ENCODE assay signal across 7 cellular contexts in the genomic region with DNA sequence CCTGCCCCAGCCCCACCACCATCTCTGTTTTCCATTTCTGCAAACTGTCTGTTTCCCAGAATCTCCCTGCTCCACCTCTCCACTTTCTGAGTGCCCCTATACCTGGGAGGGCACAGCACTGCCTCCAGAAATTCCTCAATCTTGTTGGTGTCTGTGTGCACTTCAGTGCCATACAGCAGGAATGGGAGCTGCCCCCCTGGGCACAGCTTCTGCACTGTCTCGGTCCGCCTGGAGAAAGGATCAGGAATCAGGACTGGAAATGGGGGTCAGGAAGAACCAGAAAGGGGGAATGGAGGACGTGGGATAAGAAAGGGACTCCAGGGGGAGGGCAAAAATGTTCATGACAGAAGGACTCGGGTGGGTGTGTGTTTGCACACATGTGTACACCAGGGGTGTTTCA. TPM values are rescaled to one million over a fixed set of nuclear protein-coding genes. Genes with fewer than 3 reads are reported as not detected.
DNase-seq lines count a peak whose midpoint lies in the region; ATAC-seq and TF ChIP-seq lines count a peak whose summit lies in the region.
"Had no signal": no experiment of that assay in that cellular context is flagged by ENCODE, and none has a peak within 500 bp of the region (broad histone marks: within the 10 kb centered on the region; RNA-seq: fewer than 3 reads in every experiment).

No MANE protein-coding gene starts in this region.

- no peak overlapping the region for H2BK120ac ChIP-seq in IMR-90 (ENCODE audit: low read depth, low read length)

- H3K9ac ChIP-seq in IMR-90 (ENCODE audit: low read depth, low read length) = peak overlapping the region; percentile 98; the same call in 1 of the 2 replicates
- no peak overlapping the region for H3K9ac ChIP-seq in rectal smooth muscle tissue (ENCODE audit: low read length)

- H4K8ac ChIP-seq in IMR-90 (ENCODE audit: low read depth in 2 of 2, low read length in 2 of 2) = peak overlapping the region; percentile 33 to 74; a peak in 1 of 4 replicates

- ATAC-seq in IMR-90 (ENCODE audit: low read depth) (no peak), HG03354 (IDR thresholded peaks at IDR 0.05; ENCODE audit: poor library complexity, severe bottlenecking, unreplicated experiment) (no peak)
- ATAC-seq: left lobe of liver had no signal

- H4K5ac ChIP-seq in IMR-90 (ENCODE audit: low read depth, low read length) = no peak overlapping the region

- peaks cover 38% of the 10 kb centered on the region for H4K20me1 ChIP-seq in IMR-90 (ENCODE audit: insufficient read depth, low read length)

- H3K9me3 ChIP-seq in IMR-90 (ENCODE audit: control insufficient read depth, insufficient read depth, low read length) = no peaks in the 10 kb centered on the region

- H3K14ac ChIP-seq in IMR-90 (replicated peaks; ENCODE audit: low read depth, low read length) = peak overlapping the region; percentile 98

- DNase-seq in IMR-90 (no peak), brain microvascular endothelial cell (no peak), dedifferentiated amniotic fluid mesenchymal stem cell (ENCODE audit: extremely low spot score) (no peak), NCI-H1417 treated with DMSO at 0.1 percent for 48 hours (lab: John Stamatoyannopoulos, UW) (no peak)

- CTCF ChIA-PET in IMR-90 (lab: Yijun Ruan, JAX) = no interaction called here

- H3K56ac ChIP-seq in IMR-90 (ENCODE audit: extremely low read depth, insufficient read depth, low read length) = no peak overlapping the region

- no TSS peak for BruUV-seq in IMR-90 (replicated peaks; lab: Mats Ljungman, UMichigan)

- peaks cover 6 to 71% of the 10 kb centered on the region in 2 experiments; a peak in 3 of 4 replicates for H3K79me1 ChIP-seq in IMR-90 (ENCODE audit: low read depth in 1 of 2, low read length in 2 of 2)

- no peak overlapping the region for H2BK15ac ChIP-seq in IMR-90 (ENCODE audit: low read depth, low read length)

- peak overlapping the region; percentile 98 for H2AK5ac ChIP-seq in IMR-90 (ENCODE audit: low read depth, low read length)

- peaks cover 10% of the 10 kb centered on the region for H3K9me1 ChIP-seq in IMR-90 (ENCODE audit: insufficient read depth, low read length)

- H2AK9ac ChIP-seq in IMR-90 (replicated peaks; ENCODE audit: low read depth, low read length, poor library complexity) = peak overlapping the region; percentile 100

- H4K91ac ChIP-seq in IMR-90 (ENCODE audit: insufficient read depth, low read depth, low read length) = no peak overlapping the region

- no peaks in the 10 kb centered on the region for H3K27me3 ChIP-seq in IMR-90 (ENCODE audit: control insufficient read depth, insufficient read depth, low read length)
- no peaks in the 10 kb centered on the region for H3K27me3 ChIP-seq in brain microvascular endothelial cell (replicated peaks)
- no peaks in the 10 kb centered on the region for H3K27me3 ChIP-seq in rectal smooth muscle tissue (ENCODE audit: control insufficient read depth, insufficient read depth, low read length)

- H3K4me3 ChIP-seq in IMR-90 (ENCODE audit: insufficient read depth, low read depth, low read length) (no peak overlapping the region), brain microvascular endothelial cell (ENCODE audit: low read depth, low read length) (peak overlapping the region; percentile 96), rectal smooth muscle tissue (ENCODE audit: low read length) (peak overlapping the region; percentile 98)

- no peak overlapping the region for H3K18ac ChIP-seq in IMR-90 (ENCODE audit: low read depth, low read length)

- peak overlapping the region; percentile 81; the same call in 1 of the 2 replicates for H3K23ac ChIP-seq in IMR-90 (ENCODE audit: low read depth, low read length)

- TF ChIP-seq CTCF in IMR-90 (conservative IDR thresholded peaks at IDR 0.05; ENCODE audit: low read depth, low read length) (no peak), brain microvascular endothelial cell (IDR thresholded peaks at IDR 0.05; ENCODE audit: low read depth, low read length, missing control alignments) (no peak)

- H2AFZ ChIP-seq in IMR-90 (replicated peaks; ENCODE audit: low read length, poor library complexity) = no peak overlapping the region

- no peak for TF ChIP-seq RAD21 in IMR-90 (IDR thresholded peaks at IDR 0.05; ENCODE audit: low read length)

- intact Hi-C loops in IMR-90 (cut with micrococcal nuclease) = no loop called here

- dilution Hi-C loops in IMR-90 (cut with HindIII; ENCODE audit: low sequenced_read_pairs, unreplicated experiment) = no loop called here

- in situ Hi-C loops in IMR-90 (cut with MboI; ENCODE audit: low sequenced_read_pairs) = no loop called here
- in situ Hi-C loops in brain microvascular endothelial cell (cut with HindIII; ENCODE audit: low pct_ligation_motif_present, low sequenced_read_pairs) = no loop called here

- POLR2A ChIA-PET in IMR-90 (lab: Charles Lee; ENCODE audit: unreplicated experiment) = interaction anchor here (0.5 kb wide), 1 partner anchor 10 kb away, joined by 3 read pairs; no protein-coding TSS in a partner anchor

- H2BK20ac ChIP-seq in IMR-90 (ENCODE audit: low read depth, low read length) = no peak overlapping the region

- H3K27ac ChIP-seq in IMR-90 (ENCODE audit: insufficient read depth, low read length) (peak overlapping the region; percentile 94), brain microvascular endothelial cell (no peak overlapping the region), rectal smooth muscle tissue (ENCODE audit: low read depth, low read length) (no peak overlapping the region)

- peak overlapping the region; percentile 96; the same call in 1 of the 2 replicates for H3K4me2 ChIP-seq in IMR-90 (ENCODE audit: low read depth, low read length)

- H3K4me1 ChIP-seq in IMR-90 (ENCODE audit: control insufficient read depth, insufficient read depth, low read length) = peaks cover 18% of the 10 kb centered on the region
- peaks cover 11% of the 10 kb centered on the region for H3K4me1 ChIP-seq in rectal smooth muscle tissue (ENCODE audit: control insufficient read depth, insufficient read depth, low read length)

- no peak for TF ChIP-seq POLR2A in IMR-90 (IDR thresholded peaks at IDR 0.05; ENCODE audit: low read depth, low read length)

- WGBS in IMR-90 (ENCODE audit: extremely low coverage in 2 of 2, insufficient read length in 1 of 2), 2 experiments = 94% methylated on average over 4 of the region's 4 CpGs; no CpG with 5 or more reads in 1 of the 2 experiments

- peak overlapping the region; percentile 98; the same call in 1 of the 2 replicates for H3K4ac ChIP-seq in IMR-90 (ENCODE audit: low read depth, low read length)

- peak overlapping the region; percentile 99 for H2BK5ac ChIP-seq in IMR-90 (ENCODE audit: low read depth, low read length, poor library complexity, severe bottlenecking)

- H3K36me3 ChIP-seq in IMR-90 (ENCODE audit: control insufficient read depth, insufficient read depth, low read length) = peaks cover 30% of the 10 kb centered on the region
- peaks cover 39% of the 10 kb centered on the region for H3K36me3 ChIP-seq in brain microvascular endothelial cell (replicated peaks)
- H3K36me3 ChIP-seq in rectal smooth muscle tissue (ENCODE audit: control insufficient read depth, insufficient read depth, low read length) = peaks cover 24% of the 10 kb centered on the region

TF ChIP-seq in IMR-90, 13 proteins besides CTCF, POLR2A, EP300 and RAD21 (continues in another document):
- TF ChIP-seq, protein P1, sequence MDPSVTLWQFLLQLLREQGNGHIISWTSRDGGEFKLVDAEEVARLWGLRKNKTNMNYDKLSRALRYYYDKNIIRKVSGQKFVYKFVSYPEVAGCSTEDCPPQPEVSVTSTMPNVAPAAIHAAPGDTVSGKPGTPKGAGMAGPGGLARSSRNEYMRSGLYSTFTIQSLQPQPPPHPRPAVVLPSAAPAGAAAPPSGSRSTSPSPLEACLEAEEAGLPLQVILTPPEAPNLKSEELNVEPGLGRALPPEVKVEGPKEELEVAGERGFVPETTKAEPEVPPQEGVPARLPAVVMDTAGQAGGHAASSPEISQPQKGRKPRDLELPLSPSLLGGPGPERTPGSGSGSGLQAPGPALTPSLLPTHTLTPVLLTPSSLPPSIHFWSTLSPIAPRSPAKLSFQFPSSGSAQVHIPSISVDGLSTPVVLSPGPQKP (IDR thresholded peaks at IDR 0.05; ENCODE audit: borderline replicate concordance, low read depth, low read length) = no peak
- TF ChIP-seq NFE2L2 (IDR thresholded peaks at IDR 0.05; ENCODE audit: low read depth, low read length) = no peak
- TF ChIP-seq RCOR1 (IDR thresholded peaks at IDR 0.05; ENCODE audit: insufficient replicate concordance, low read length) = no peak
- no peak for TF ChIP-seq MXI1 (IDR thresholded peaks at IDR 0.05; ENCODE audit: borderline replicate concordance, low read depth, low read length)
- TF ChIP-seq RFX5 (IDR thresholded peaks at IDR 0.05; ENCODE audit: low read depth, low read length) = no peak
- no peak for TF ChIP-seq FOS (IDR thresholded peaks at IDR 0.05; ENCODE audit: low read depth, low read length)
- TF ChIP-seq MAFK (IDR thresholded peaks at IDR 0.05; ENCODE audit: low read depth, low read length) = no peak
- no peak for TF ChIP-seq MAZ (IDR thresholded peaks at IDR 0.05; ENCODE audit: borderline replicate concordance, low read depth, low read length)
- no peak for TF ChIP-seq SMC3 (IDR thresholded peaks at IDR 0.05; ENCODE audit: low read depth, low read length)
- TF ChIP-seq CEBPB (IDR thresholded peaks at IDR 0.05; ENCODE audit: low read depth, low read length) = no peak
- TF ChIP-seq CHD1 (IDR thresholded peaks at IDR 0.05; ENCODE audit: low read depth, low read length) = no peak

RNA-seq across cellular contexts. Expression of a gene that starts 2.6 kb away (rescaled TPM):
- total RNA-seq in IMR-90 (2012; rRNA removed) = 992 and 1,185 TPM in 2 replicates
- polyA plus RNA-seq in IMR-90 (2012; rRNA removed) = 692 and 706 TPM in 2 replicates
- polyA plus RNA-seq in IMR-90 (2012; cell fraction: cytosol; rRNA removed) = 504 and 583 TPM in 2 replicates
- 164 and 178 TPM in 2 replicates for polyA plus RNA-seq in IMR-90 (2012; cell fraction: nucleus; rRNA removed; ENCODE audit: low replicate concordance)

RNA-seq across cellular contexts. Expression of a gene that starts 4.6 kb away (rescaled TPM):
- 40.0 and 40.7 TPM in 2 replicates for total RNA-seq in IMR-90 (2012; rRNA removed)
- polyA plus RNA-seq in IMR-90 (2012; rRNA removed) = 57.9 and 58.4 TPM in 2 replicates
- polyA plus RNA-seq in IMR-90 (2012; cell fraction: cytosol; rRNA removed) = 82.7 and 118 TPM in 2 replicates
- polyA plus RNA-seq in IMR-90 (2012; cell fraction: nucleus; rRNA removed; ENCODE audit: low replicate concordance) = 29.0 and 72.3 TPM in 2 replicates

RNA-seq across cellular contexts. Expression of a gene that starts 6.1 kb away (rescaled TPM):
- total RNA-seq in IMR-90 (2012; rRNA removed) = 4.7 and 5.6 TPM in 2 replicates
- polyA plus RNA-seq in IMR-90 (2012; rRNA removed) = 14.5 and 15.7 TPM in 2 replicates
- 2.4 and 9.8 TPM in 2 replicates for polyA plus RNA-seq in IMR-90 (2012; cell fraction: cytosol; rRNA removed)
- 112 and 132 TPM in 2 replicates for polyA plus RNA-seq in IMR-90 (2012; cell fraction: nucleus; rRNA removed; ENCODE audit: low replicate concordance)

RNA-seq across cellular contexts. Expression of a gene that starts 10.6 kb away (rescaled TPM):
- total RNA-seq in IMR-90 (2012; rRNA removed) = not detected in 2 replicates
- not detected in 2 replicates for polyA plus RNA-seq in IMR-90 (2012; rRNA removed)
- polyA plus RNA-seq in IMR-90 (2012; cell fraction: cytosol; rRNA removed) = not detected in 2 replicates
- 0.03 TPM in 1 of 2 replicates, not detected in the other for polyA plus RNA-seq in IMR-90 (2012; cell fraction: nucleus; rRNA removed; ENCODE audit: low replicate concordance)

RNA-seq across cellular contexts. Expression of a gene that starts 12.2 kb away (rescaled TPM):
- not detected in 2 replicates for total RNA-seq in IMR-90 (2012; rRNA removed)
- polyA plus RNA-seq in IMR-90 (2012; rRNA removed) = not detected in 2 replicates
- polyA plus RNA-seq in IMR-90 (2012; cell fraction: cytosol; rRNA removed) = not detected in 2 replicates
- 0.26 and 0.48 TPM in 2 replicates for polyA plus RNA-seq in IMR-90 (2012; cell fraction: nucleus; rRNA removed; ENCODE audit: low replicate concordance)
- total RNA-seq: left lobe of liver had no signal
